ENCODE assay signal across 25 cellular contexts in genomic region chr20:53127027-53127426, GRCh38.
"Had no signal": no experiment of that assay in that cellular context is flagged by ENCODE, and none has a peak within 500 bp of the region (broad histone marks: within the 10 kb centered on the region; RNA-seq: fewer than 3 reads in every experiment).

No MANE protein-coding gene starts in this region.

- H3K4me1 Mint-ChIP-seq: central memory CD8-positive, alpha-beta T cell had no signal

- H3K27ac ChIP-seq: ascending aorta, body of pancreas, SJSA1 had no signal

- FAIRE-seq: RCC 7860 had no signal

- DNase-seq: activated CD4-positive, alpha-beta T cell treated with anti-CD3 and anti-CD28 coated beads for 4 hours; activated CD4-positive, alpha-beta T cell treated with anti-CD3 and anti-CD28 coated beads, Interleukin-2, amount 50 U/mL, for 4 hours; activated CD8-positive, alpha-beta memory T cell treated with anti-CD3 and anti-CD28 coated beads, Interleukin-2, amount 50 U/mL, for 48 hours; activated CD8-positive, alpha-beta T cell treated with anti-CD3 and anti-CD28 coated beads, Interleukin-2, amount 10 ng/mL, durations not matched to agents 7 days and 5 days; activated gamma-delta T cell; activated naive CD4-positive, alpha-beta T cell treated with anti-CD3 and anti-CD28 coated beads, Interleukin-2, amount 10 ng/mL, durations not matched to agents 7 days and 5 days; activated naive CD8-positive, alpha-beta T cell treated with anti-CD3 and anti-CD28 coated beads, Interleukin-2, amount 50 U/mL, for 24 hours; activated T-cell treated with anti-CD3 and anti-CD28 coated beads, Interleukin-2, amount 50 U/mL, for 1 hour; amniotic stem cell; body of pancreas; Kasumi-1; KBM-7; NCI-H1048; NCI-H1930; NCI-H2107; NCI-H510A treated with DMSO at 0.1 percent for 48 hours; PC-3; SHP77; SW 1271 had no signal

- H3K27ac Mint-ChIP-seq: activated CD8-positive, alpha-beta T cell treated with anti-CD3 and anti-CD28 coated beads, Interleukin-2, amount 10 ng/mL, durations not matched to agents 7 days and 5 days; activated naive CD4-positive, alpha-beta T cell treated with anti-CD3 and anti-CD28 coated beads, Interleukin-2, amount 10 ng/mL, durations not matched to agents 7 days and 5 days; activated naive CD8-positive, alpha-beta T cell treated with anti-CD3 and anti-CD28 coated beads, Interleukin-2, amount 50 U/mL, for 24 hours had no signal

- H3K36me3 ChIP-seq: ascending aorta, SJSA1 had no signal

- H3K9me3 ChIP-seq: ascending aorta, body of pancreas, SJSA1 had no signal

- H3K4me1 ChIP-seq: ascending aorta, body of pancreas, SJSA1 had no signal

- H3K36me3 Mint-ChIP-seq: activated naive CD4-positive, alpha-beta T cell treated with anti-CD3 and anti-CD28 coated beads, Interleukin-2, amount 10 ng/mL, durations not matched to agents 7 days and 5 days had no signal

- H3K27me3 Mint-ChIP-seq: activated naive CD4-positive, alpha-beta T cell treated with anti-CD3 and anti-CD28 coated beads, Interleukin-2, amount 10 ng/mL, durations not matched to agents 7 days and 5 days had no signal

- H3K27me3 ChIP-seq: ascending aorta, body of pancreas, SJSA1 had no signal

- H3K9me3 Mint-ChIP-seq: activated naive CD4-positive, alpha-beta T cell treated with anti-CD3 and anti-CD28 coated beads, Interleukin-2, amount 10 ng/mL, durations not matched to agents 7 days and 5 days; activated naive CD8-positive, alpha-beta T cell treated with anti-CD3 and anti-CD28 coated beads, Interleukin-2, amount 50 U/mL, for 24 hours; central memory CD8-positive, alpha-beta T cell had no signal

- ATAC-seq: activated CD4-positive, CD25-positive, alpha-beta regulatory T cell treated with anti-CD3 and anti-CD28 coated beads, Interleukin-2, amount 50 U/mL, for 24 hours; activated CD8-positive, alpha-beta T cell treated with anti-CD3 and anti-CD28 coated beads, Interleukin-2, amount 10 ng/mL, durations not matched to agents 7 days and 5 days; activated naive CD8-positive, alpha-beta T cell treated with anti-CD3 and anti-CD28 coated beads, Interleukin-2, amount 50 U/mL, for 24 hours; body of pancreas; PC-3; SK-N-SH treated with all-trans-retinoic acid at 6 μM for 48 hours had no signal

- H3K4me3 Mint-ChIP-seq: activated CD8-positive, alpha-beta T cell treated with anti-CD3 and anti-CD28 coated beads, Interleukin-2, amount 10 ng/mL, durations not matched to agents 7 days and 5 days; activated naive CD4-positive, alpha-beta T cell treated with anti-CD3 and anti-CD28 coated beads, Interleukin-2, amount 10 ng/mL, durations not matched to agents 7 days and 5 days; activated naive CD8-positive, alpha-beta T cell treated with anti-CD3 and anti-CD28 coated beads, Interleukin-2, amount 50 U/mL, for 24 hours; central memory CD8-positive, alpha-beta T cell had no signal

- H3K4me3 ChIP-seq: ascending aorta, body of pancreas, SJSA1 had no signal
